Comparison of ENCODE assay signal across 11 cellular contexts in genomic region chr14:94077111-94077821, GRCh38. TPM values are rescaled to one million over a fixed set of nuclear protein-coding genes. Genes with fewer than 3 reads are reported as not detected.
DNase-seq lines count a peak whose midpoint lies in the region; ATAC-seq, FAIRE-seq and TF ChIP-seq lines count a peak whose summit lies in the region.
"Had no signal": no experiment of that assay in that cellular context is flagged by ENCODE, and none has a peak within 500 bp of the region (broad histone marks: within the 10 kb centered on the region; RNA-seq: fewer than 3 reads in every experiment).

No MANE protein-coding gene starts in this region.

- peaks cover 95% of the 10 kb centered on the region for H3K79me2 ChIP-seq in SK-N-SH (ENCODE audit: insufficient read depth)
- H3K79me2 ChIP-seq in smooth muscle cell (ENCODE audit: low read depth) = peaks cover 97% of the 10 kb centered on the region

- TF ChIP-seq CTCF in SK-N-SH (IDR thresholded peaks at IDR 0.05) (no peak), smooth muscle cell (IDR thresholded peaks at IDR 0.05; ENCODE audit: borderline replicate concordance, insufficient read depth, poor library complexity, severe bottlenecking) (no peak), HFFc6 (IDR thresholded peaks at IDR 0.05) (no peak)

- peak overlapping the region; percentile 35 for H3K4me3 Mint-ChIP-seq in activated CD4-positive, alpha-beta memory T cell treated with anti-CD3 and anti-CD28 coated beads, Interleukin-2, amount 10 ng/mL, durations not matched to agents 7 days and 5 days
- H3K4me3 Mint-ChIP-seq in HFFc6 = no peak overlapping the region

- H3K4me3 ChIP-seq in SK-N-SH (ENCODE audit: low read depth in 2 of 2, low read length in 1 of 2) (no peak overlapping the region; a peak in 1 of 4 replicates), right cardiac atrium (ENCODE audit: low read length) (peak overlapping the region; percentile 48), smooth muscle cell (peak overlapping the region; percentile 99)

- no peak for ATAC-seq in SK-N-SH treated with all-trans-retinoic acid at 6 μM for 48 hours
- no peak for ATAC-seq in right cardiac atrium
- no peak for ATAC-seq in HG02642 (IDR thresholded peaks at IDR 0.05; ENCODE audit: poor library complexity, unreplicated experiment)

- TF ChIP-seq RAD21 in SK-N-SH (IDR thresholded peaks at IDR 0.05; ENCODE audit: low read length) = no peak

- FAIRE-seq in HTR-8/SVneo (lab: Jason Lieb, UNC) = no peak
- FAIRE-seq: A204.1 had no signal

- 59% methylated on average over 6 of the region's 7 CpGs for WGBS in SK-N-SH (ENCODE audit: low lambda C conversion rate)
- WGBS in right cardiac atrium = 54% methylated on average over 7 of the region's 7 CpGs
- 91% methylated on average over 7 of the region's 7 CpGs for WGBS in smooth muscle cell (ENCODE audit: low lambda C conversion rate)

- peaks cover 77% of the 10 kb centered on the region for H3K36me3 Mint-ChIP-seq in activated CD4-positive, alpha-beta memory T cell treated with anti-CD3 and anti-CD28 coated beads, Interleukin-2, amount 10 ng/mL, durations not matched to agents 7 days and 5 days (ENCODE audit: low read depth)
- H3K36me3 Mint-ChIP-seq in HFFc6 (ENCODE audit: low read depth) = peaks cover 70% of the 10 kb centered on the region

- no peak for TF ChIP-seq EP300 in SK-N-SH (IDR thresholded peaks at IDR 0.05; ENCODE audit: borderline replicate concordance in 1 of 2, low read depth in 1 of 2, low read length in 1 of 2)

- H4K20me1 ChIP-seq in SK-N-SH (ENCODE audit: insufficient read depth) (peaks cover 33% of the 10 kb centered on the region), smooth muscle cell (ENCODE audit: low read depth) (peaks cover 71% of the 10 kb centered on the region)

- peaks cover 30% of the 10 kb centered on the region for H3K9me3 Mint-ChIP-seq in activated CD4-positive, alpha-beta memory T cell treated with anti-CD3 and anti-CD28 coated beads, Interleukin-2, amount 10 ng/mL, durations not matched to agents 7 days and 5 days
- peaks cover 39% of the 10 kb centered on the region for H3K9me3 Mint-ChIP-seq in HFFc6

- CTCF ChIA-PET in SK-N-SH (lab: Yijun Ruan, JAX) = interaction anchor here (0.7 to 1.2 kb wide), 2 partner anchors 11 to 59 kb away, joined by 3 read pairs; no protein-coding TSS in a partner anchor
- CTCF ChIA-PET in activated CD4-positive, alpha-beta memory T cell treated with anti-CD3 and anti-CD28 coated beads, Interleukin-2, amount 10 ng/mL, durations not matched to agents 7 days and 5 days (lab: Charles Lee) = no interaction called here

- no peaks in the 10 kb centered on the region for H3K9me2 ChIP-seq in SK-N-SH

- POLR2A ChIA-PET in SK-N-SH (lab: Yijun Ruan, JAX) = no interaction called here
- POLR2A ChIA-PET in activated CD4-positive, alpha-beta memory T cell treated with anti-CD3 and anti-CD28 coated beads, Interleukin-2, amount 10 ng/mL, durations not matched to agents 7 days and 5 days (lab: Charles Lee) = no interaction called here

- peaks cover 9% of the 10 kb centered on the region for H3F3A ChIP-seq in SK-N-SH (replicated peaks; ENCODE audit: insufficient read depth)
- peaks cover 4% of the 10 kb centered on the region for H3F3A ChIP-seq in smooth muscle cell (ENCODE audit: low read depth)

- no peaks in the 10 kb centered on the region for H3K27me3 Mint-ChIP-seq in activated CD4-positive, alpha-beta memory T cell treated with anti-CD3 and anti-CD28 coated beads, Interleukin-2, amount 10 ng/mL, durations not matched to agents 7 days and 5 days
- peaks cover 7% of the 10 kb centered on the region for H3K27me3 Mint-ChIP-seq in HFFc6 (ENCODE audit: insufficient read depth)

- H3K27ac Mint-ChIP-seq in activated CD4-positive, alpha-beta memory T cell treated with anti-CD3 and anti-CD28 coated beads, Interleukin-2, amount 10 ng/mL, durations not matched to agents 7 days and 5 days = no peak overlapping the region
- no peak overlapping the region; the same call in 1 of the 2 replicates for H3K27ac Mint-ChIP-seq in HFFc6

- H3K4me2 ChIP-seq in SK-N-SH = peak overlapping the region; percentile 94
- peak overlapping the region; percentile 97 for H3K4me2 ChIP-seq in smooth muscle cell

- intact Hi-C loops in right cardiac atrium (cut with DNase I) = no loop called here

- H2AFZ ChIP-seq in SK-N-SH (ENCODE audit: low read depth) = no peak overlapping the region
- no peak overlapping the region for H2AFZ ChIP-seq in smooth muscle cell (ENCODE audit: low read depth)

- no peak for DNase-seq in SK-N-SH
- DNase-seq in activated CD4-positive, alpha-beta memory T cell treated with anti-CD3 and anti-CD28 coated beads, Interleukin-2, amount 10 ng/mL, durations not matched to agents 7 days and 5 days = no peak
- DNase-seq in right cardiac atrium = no peak
- no peak for DNase-seq in smooth muscle cell (lab: John Stamatoyannopoulos, UW; ENCODE audit: unreplicated experiment)
- DNase-seq in HTR-8/SVneo (ENCODE audit: insufficient read length, low spot score) = no peak
- DNase-seq in HFFc6 = no peak
- DNase-seq: cerebellar nuclear complex had no signal

- peaks cover 33 to 40% of the 10 kb centered on the region in 2 experiments for H3K36me3 ChIP-seq in SK-N-SH (replicated peaks in 1 of 2; ENCODE audit: control insufficient read depth in 1 of 2, insufficient read depth in 2 of 2, low read length in 1 of 2)
- peaks cover 6% of the 10 kb centered on the region for H3K36me3 ChIP-seq in smooth muscle cell (ENCODE audit: low read depth)

- H3K9ac ChIP-seq in SK-N-SH = no peak overlapping the region
- H3K9ac ChIP-seq in smooth muscle cell (ENCODE audit: low read depth) = no peak overlapping the region

- H3K27me3 ChIP-seq in SK-N-SH (ENCODE audit: insufficient read depth) (no peaks in the 10 kb centered on the region), right cardiac atrium (ENCODE audit: control insufficient read depth, insufficient read depth) (no peaks in the 10 kb centered on the region), smooth muscle cell (ENCODE audit: low read depth) (no peaks in the 10 kb centered on the region)

- peaks cover 61% of the 10 kb centered on the region for H3K4me1 Mint-ChIP-seq in activated CD4-positive, alpha-beta memory T cell treated with anti-CD3 and anti-CD28 coated beads, Interleukin-2, amount 10 ng/mL, durations not matched to agents 7 days and 5 days
- H3K4me1 Mint-ChIP-seq in HFFc6 (ENCODE audit: low read depth) = peaks cover 35% of the 10 kb centered on the region

- no peak overlapping the region for H3K27ac ChIP-seq in SK-N-SH (ENCODE audit: low read depth in 2 of 2, low read length in 1 of 2)
- H3K27ac ChIP-seq in right cardiac atrium (ENCODE audit: low read length) = no peak overlapping the region
- H3K27ac ChIP-seq in smooth muscle cell (ENCODE audit: low read depth) = no peak overlapping the region
- H3K27ac ChIP-seq: skin epidermis had no signal

- H3K9me3 ChIP-seq in SK-N-SH (peaks cover 18% of the 10 kb centered on the region; the same call in 1 of the 2 replicates), right cardiac atrium (ENCODE audit: control insufficient read depth, low read length) (no peaks in the 10 kb centered on the region), smooth muscle cell (replicated peaks; ENCODE audit: low read depth) (no peaks in the 10 kb centered on the region)

- H3K4me1 ChIP-seq in SK-N-SH (ENCODE audit: control insufficient read depth in 1 of 2, insufficient read depth in 2 of 2, low read depth in 1 of 2, low read length in 1 of 2) (peaks cover 12 to 30% of the 10 kb centered on the region in 2 experiments; a peak in 3 of 4 replicates), right cardiac atrium (ENCODE audit: control insufficient read depth, insufficient read depth, low read length) (peaks cover 17% of the 10 kb centered on the region), smooth muscle cell (ENCODE audit: low read depth) (peaks cover 31% of the 10 kb centered on the region)

RNA-seq across cellular contexts. Expression of gene DDX24, which starts 3.7 kb away (rescaled TPM):
- 108 and 148 TPM in 2 replicates for polyA plus RNA-seq in SK-N-SH (2012; rRNA removed)
- 109 and 110 TPM in 2 replicates for polyA plus RNA-seq in SK-N-SH (2012; cell fraction: cytosol; rRNA removed)
- polyA plus RNA-seq in SK-N-SH (2012; cell fraction: nucleus; rRNA removed) = 208 and 215 TPM in 2 replicates
- 100 to 1,000 TPM; 210 to 216 TPM for total RNA-seq in activated CD4-positive, alpha-beta memory T cell treated with anti-CD3 and anti-CD28 coated beads, Interleukin-2, amount 10 ng/mL, durations not matched to agents 7 days and 5 days
- total RNA-seq in right cardiac atrium = 100 to 1,000 TPM; 227 to 268 (median 261) TPM
- 138 TPM for polyA plus RNA-seq in right cardiac atrium
- total RNA-seq in smooth muscle cell = 117 and 151 TPM in 2 replicates
- 118 and 127 TPM in 2 replicates for polyA plus RNA-seq in smooth muscle cell
- total RNA-seq in HFFc6 (2021; fragmentation: NEBNext Ultra II Directional; extraction: Animal tissue kit (Norgen Biotek cat#: 25700)) = 100 to 1,000 TPM; 167 to 191 (median 187) TPM

RNA-seq across cellular contexts. Expression of gene IFI27L1, which starts 3.8 kb away (rescaled TPM):
- polyA plus RNA-seq in SK-N-SH (2012; rRNA removed) (35.3 and 41.1 TPM in 2 replicates), right cardiac atrium (37.9 TPM), smooth muscle cell (38.0 and 38.2 TPM in 2 replicates)
- 31.2 and 32.9 TPM in 2 replicates for polyA plus RNA-seq in SK-N-SH (2012; cell fraction: cytosol; rRNA removed)
- 31.6 and 36.7 TPM in 2 replicates for polyA plus RNA-seq in SK-N-SH (2012; cell fraction: nucleus; rRNA removed)
- total RNA-seq in activated CD4-positive, alpha-beta memory T cell treated with anti-CD3 and anti-CD28 coated beads, Interleukin-2, amount 10 ng/mL, durations not matched to agents 7 days and 5 days = 10 to 100 TPM; 49.5 to 51.0 TPM
- total RNA-seq in right cardiac atrium (10 to 100 TPM; 12.7 to 23.1 (median 15.1) TPM), smooth muscle cell (2.9 and 14.7 TPM in 2 replicates)
- 10 to 100 TPM; 22.3 to 28.2 (median 23.7) TPM for total RNA-seq in HFFc6 (2021; fragmentation: NEBNext Ultra II Directional; extraction: Animal tissue kit (Norgen Biotek cat#: 25700))

RNA-seq across cellular contexts. Expression of gene IFI27, which starts 33.3 kb away (rescaled TPM):
- polyA plus RNA-seq in SK-N-SH (2012; rRNA removed) = 1.2 and 2.4 TPM in 2 replicates
- 0.19 and 1.6 TPM in 2 replicates for polyA plus RNA-seq in SK-N-SH (2012; cell fraction: cytosol; rRNA removed)
- 5.0 and 6.8 TPM in 2 replicates for polyA plus RNA-seq in SK-N-SH (2012; cell fraction: nucleus; rRNA removed)
- total RNA-seq in activated CD4-positive, alpha-beta memory T cell treated with anti-CD3 and anti-CD28 coated beads, Interleukin-2, amount 10 ng/mL, durations not matched to agents 7 days and 5 days = 100 to 1,000 TPM; 184 to 186 TPM
- 100 to 1,000 TPM in 2 of 4 donors, 10 to 100 TPM in 2; 70.0 to 289 (median 127) TPM for total RNA-seq in right cardiac atrium
- 298 TPM for polyA plus RNA-seq in right cardiac atrium
- total RNA-seq in smooth muscle cell = 0.13 and 0.40 TPM in 2 replicates
- 3.1 TPM in 2 replicates for polyA plus RNA-seq in smooth muscle cell
- under 1 TPM in 2 of 6 experiments, not detected in 4; 0.29 to 0.46 TPM for total RNA-seq in HFFc6 (2021; fragmentation: NEBNext Ultra II Directional; extraction: Animal tissue kit (Norgen Biotek cat#: 25700))

RNA-seq across cellular contexts. Expression of gene OTUB2, which starts 51.1 kb away (rescaled TPM):
- 1.3 and 1.4 TPM in 2 replicates for polyA plus RNA-seq in SK-N-SH (2012; rRNA removed)
- 0.93 and 1.3 TPM in 2 replicates for polyA plus RNA-seq in SK-N-SH (2012; cell fraction: cytosol; rRNA removed)
- polyA plus RNA-seq in SK-N-SH (2012; cell fraction: nucleus; rRNA removed) = 1.6 and 1.9 TPM in 2 replicates
- 1 to 10 TPM; 7.3 to 7.9 TPM for total RNA-seq in activated CD4-positive, alpha-beta memory T cell treated with anti-CD3 and anti-CD28 coated beads, Interleukin-2, amount 10 ng/mL, durations not matched to agents 7 days and 5 days
- total RNA-seq in right cardiac atrium = under 1 TPM; 0.11 to 0.65 (median 0.39) TPM
- 0.18 TPM for polyA plus RNA-seq in right cardiac atrium
- total RNA-seq in smooth muscle cell = 2.4 and 5.1 TPM in 2 replicates
- 1.7 and 4.0 TPM in 2 replicates for polyA plus RNA-seq in smooth muscle cell
- 1 to 10 TPM in 4 of 6 experiments, under 1 TPM in 2; 0.77 to 1.8 (median 1.2) TPM for total RNA-seq in HFFc6 (2021; fragmentation: NEBNext Ultra II Directional; extraction: Animal tissue kit (Norgen Biotek cat#: 25700))

RNA-seq across cellular contexts. Expression of gene IFI27L2, which starts 52.1 kb away (rescaled TPM):
- polyA plus RNA-seq in SK-N-SH (2012; rRNA removed) (200 and 208 TPM in 2 replicates), right cardiac atrium (104 TPM), smooth muscle cell (135 and 162 TPM in 2 replicates)
- 96.4 and 123 TPM in 2 replicates for polyA plus RNA-seq in SK-N-SH (2012; cell fraction: cytosol; rRNA removed)
- 63.8 and 108 TPM in 2 replicates for polyA plus RNA-seq in SK-N-SH (2012; cell fraction: nucleus; rRNA removed)
- total RNA-seq in activated CD4-positive, alpha-beta memory T cell treated with anti-CD3 and anti-CD28 coated beads, Interleukin-2, amount 10 ng/mL, durations not matched to agents 7 days and 5 days = 100 to 1,000 TPM; 100 to 102 TPM
- total RNA-seq in right cardiac atrium (10 to 100 TPM; 63.3 to 88.4 (median 65.5) TPM), smooth muscle cell (73.8 and 96.0 TPM in 2 replicates)
- total RNA-seq in HFFc6 (2021; fragmentation: NEBNext Ultra II Directional; extraction: Animal tissue kit (Norgen Biotek cat#: 25700)) = 100 to 1,000 TPM; 150 to 180 (median 171) TPM

Comparison
In these comparisons a context has a peak if more than half of its experiments do, and no peak if none do; other contexts are left out.
1. H3K4me3 ChIP-seq: peak in right cardiac atrium (single experiment) and smooth muscle cell (single experiment); none in SK-N-SH (0 of 2).
2. RNA of gene IFI27, which starts 33.3 kb away (total RNA-seq): 184 to 186 TPM in activated CD4-positive, alpha-beta memory T cell treated with anti-CD3 and anti-CD28 coated beads, Interleukin-2, amount 10 ng/mL, durations not matched to agents 7 days and 5 days and 70.0 to 289 TPM in right cardiac atrium; 0.13 to 0.40 TPM in smooth muscle cell and 0.29 to 0.46 TPM in HFFc6; every median in the first group is over 10 times any median in the second.